ENCODE assay signal across 8 cellular contexts in genomic region chr6:73653571-73654424, GRCh38. TPM values are rescaled to one million over a fixed set of nuclear protein-coding genes. Genes with fewer than 3 reads are reported as not detected.
A peak's percentile ranks its signal among the peaks of the same experiment; 100 is the strongest.
DNase-seq lines count a peak whose midpoint lies in the region; ATAC-seq and TF ChIP-seq lines count a peak whose summit lies in the region.

TSS of gene SLC17A5 (minus strand) at chr6:73653992. CDS start at chr6:73653886, 106 bp downstream.

- H3K4me1 ChIP-seq in heart right ventricle: peaks cover 0 to 25% (median 15%) of the 10 kb centered on the region in 9 donors

- in situ Hi-C loops in GM13976 (cut with MboI; ENCODE audit: low sequenced_read_pairs, unreplicated experiment): no loop called here

- WGBS in heart right ventricle, 2 donors: 0% methylated on average over 86 to 90 of the region's 90 CpGs

- no peaks in the 10 kb centered on the region for H3K9me3 ChIP-seq in heart right ventricle

- peak within 1 kb of the TSS; percentile 93 to 99 (median 97) for H3K27ac ChIP-seq in heart right ventricle

- H3K27me3 ChIP-seq in heart right ventricle: no peaks in the 10 kb centered on the region

- no peaks in the 10 kb centered on the region for H3K9me3 Mint-ChIP-seq in type B pancreatic cell

- peaks cover 0 to 13% (median 0%) of the 10 kb centered on the region in 9 donors for H3K36me3 ChIP-seq in heart right ventricle

- ATAC-seq in HG02852 (IDR thresholded peaks at IDR 0.05; ENCODE audit: unreplicated experiment) (peak; percentile 85), heart right ventricle (peak; percentile 98 to 99 (median 99))

- DNase-seq in GM13976 (ENCODE audit: low spot score) (peak; percentile 96), NCI-H1436 treated with DMSO at 0.1 percent for 48 hours (lab: John Stamatoyannopoulos, UW) (peak; percentile 52), T follicular helper cell (ENCODE audit: low read depth) (peak; percentile 86), amniotic epithelial cell (ENCODE audit: low read depth) (peak; percentile 90), heart right ventricle (peak; percentile 94 to 95), posterior cingulate gyrus (peak; percentile 90 to 98 (median 94)), type B pancreatic cell (ENCODE audit: extremely low spot score, unreplicated experiment) (peak; percentile 88)

- H3K27me3 Mint-ChIP-seq in type B pancreatic cell: no peaks in the 10 kb centered on the region

- peak within 1 kb of the TSS; percentile 97 for H3K4me3 Mint-ChIP-seq in type B pancreatic cell

- peaks cover 4% of the 10 kb centered on the region for H3K36me3 Mint-ChIP-seq in type B pancreatic cell

- H3K4me1 Mint-ChIP-seq in type B pancreatic cell (ENCODE audit: unreplicated experiment): peaks cover 4% of the 10 kb centered on the region

- H3K4me3 ChIP-seq in heart right ventricle: peak within 1 kb of the TSS; percentile 82 to 100 (median 96)

- TF ChIP-seq CTCF in GM13976 (IDR thresholded peaks at IDR 0.05; ENCODE audit: borderline replicate concordance, control extremely low read depth, extremely low read depth, insufficient read depth, missing control alignments) (no peak), heart right ventricle (IDR thresholded peaks at IDR 0.05) (no peak), type B pancreatic cell (conservative IDR thresholded peaks at IDR 0.05) (peak; percentile 21)

- peak within 1 kb of the TSS; percentile 96 for H3K27ac Mint-ChIP-seq in type B pancreatic cell

- intact Hi-C loops in heart right ventricle (cut with DNase I) (no loop called here), posterior cingulate gyrus (cut with DNase I) (loop anchor here (1.0 kb wide), 1 partner anchor 132 kb away; the partner anchor contains the start of gene EEF1A1)

RNA-seq across cellular contexts. Expression of gene SLC17A5, which starts in this region (rescaled TPM):
- 1 to 10 TPM; 4.2 to 7.6 (median 4.7) TPM for total RNA-seq in heart right ventricle
- 1 to 10 TPM; 1.9 to 6.4 TPM for polyA plus RNA-seq in heart right ventricle
- 9.7 and 17.8 TPM in 2 replicates for total RNA-seq in type B pancreatic cell (ENCODE audit: low replicate concordance)

Comparison
In these comparisons a context has a peak if more than half of its experiments do, and no peak if none do; other contexts are left out.
1. Peak in every context shown above with its lines: DNase-seq, ATAC-seq, H3K4me3 ChIP-seq and H3K27ac ChIP-seq.